ENCODE assay signal across 8 cellular contexts in the genomic region with DNA sequence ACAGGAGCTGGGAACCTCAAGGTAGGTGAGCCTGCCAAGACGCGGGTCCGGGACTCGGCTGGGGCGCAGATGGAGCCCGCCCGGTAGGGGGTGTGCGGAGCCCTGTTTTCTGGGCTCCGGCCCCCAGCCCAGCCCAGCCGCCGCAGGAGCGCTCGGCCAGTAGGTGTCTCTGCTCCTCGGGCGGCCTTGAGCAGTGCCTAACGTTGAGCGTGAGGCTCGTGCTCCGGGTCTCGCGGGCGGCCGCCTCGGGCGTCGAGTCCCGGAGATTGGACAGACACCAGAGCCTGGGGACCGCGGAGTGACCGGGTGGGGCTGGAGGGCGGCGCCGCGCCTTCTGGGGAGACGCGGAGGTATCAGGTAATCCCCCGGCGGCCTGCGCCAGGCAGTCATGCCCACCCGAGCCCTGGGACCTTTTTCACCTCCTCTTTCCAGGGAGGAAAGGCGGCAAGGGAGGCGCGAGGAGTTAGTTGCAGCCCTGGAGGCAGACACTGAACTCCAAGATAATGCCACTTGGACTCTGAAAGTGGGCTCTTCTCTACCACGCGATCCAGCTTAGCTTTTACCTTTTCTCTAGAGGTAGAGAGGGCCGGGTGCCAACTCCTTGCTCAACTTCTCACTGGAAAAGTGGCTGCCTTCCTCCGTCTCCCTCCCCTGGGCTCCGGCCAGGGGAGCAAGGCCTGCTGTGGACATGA. TPM values are rescaled to one million over a fixed set of nuclear protein-coding genes. Genes with fewer than 3 reads are reported as not detected.
DNase-seq lines count a peak whose midpoint lies in the region; ATAC-seq and TF ChIP-seq lines count a peak whose summit lies in the region.

No MANE protein-coding gene starts in this region.

- H3K27ac ChIP-seq in dorsolateral prefrontal cortex: no peak overlapping the region
- no peak overlapping the region for H3K27ac ChIP-seq in lung (ENCODE audit: low read depth in 1 of 2, low read length in 1 of 2)

- TF ChIP-seq CTCF in GM20000 (IDR thresholded peaks at IDR 0.05; ENCODE audit: extremely low read depth, missing control alignments) (peak; percentile 63), dorsolateral prefrontal cortex (IDR thresholded peaks at IDR 0.05 in 54 of 56, conservative IDR thresholded peaks at IDR 0.05 in 2 of 56; ENCODE audit: low read depth in 1 of 56, partially characterized antibody in 56 of 56) (peak in 54 of 56 donors; percentile 14 to 77 (median 54)), lung (IDR thresholded peaks at IDR 0.05; ENCODE audit: control extremely low read depth, extremely low read depth) (no peak)

- WGBS in lung, 2 donors: 4 to 5% methylated on average over 33 to 48 of the region's 48 CpGs

- intact Hi-C loops in dorsolateral prefrontal cortex (cut with DNase I): loop anchor here in 1 of 2 donors (10.0 kb wide), 1 partner anchor 148 kb away; no protein-coding TSS in a partner anchor

- H3K27me3 ChIP-seq in dorsolateral prefrontal cortex (peaks cover 0 to 50% (median 7%) of the 10 kb centered on the region in 45 donors), lung (ENCODE audit: control insufficient read depth, insufficient read depth) (no peaks in the 10 kb centered on the region)

- H3K4me3 ChIP-seq in dorsolateral prefrontal cortex (peak overlapping the region in 58 of 59 donors; percentile 9 to 69 (median 46)), lung (no peak overlapping the region)

- no peaks in the 10 kb centered on the region for H3K4me1 ChIP-seq in lung (ENCODE audit: control insufficient read depth in 2 of 2, insufficient read depth in 2 of 2, low read length in 2 of 2)

- no peaks in the 10 kb centered on the region for H3K36me3 ChIP-seq in lung (ENCODE audit: control insufficient read depth in 2 of 2, insufficient read depth in 2 of 2, low read length in 2 of 2)

- ATAC-seq in HG03575 (IDR thresholded peaks at IDR 0.05; ENCODE audit: extremely low read depth, insufficient number of reproducible peaks, low FRiP score, unreplicated experiment) (peak; percentile 67), lung (ENCODE audit: insufficient read depth, low FRiP score) (peak; percentile 91)

- no peaks in the 10 kb centered on the region for H3K9me3 ChIP-seq in lung (ENCODE audit: control insufficient read depth in 2 of 2, insufficient read depth in 1 of 2, low read length in 1 of 2)

- DNase-seq in DMS114 treated with DMSO at 0.1 percent for 48 hours (lab: John Stamatoyannopoulos, UW; ENCODE audit: unreplicated experiment): peak; percentile 36
- peak; percentile 74 for DNase-seq in GM20000 (ENCODE audit: low spot score)
- DNase-seq in activated CD4-positive, alpha-beta T cell treated with anti-CD3 and anti-CD28 coated beads for 24 hours (ENCODE audit: low read depth in 2 of 2): peak; percentile 30 to 44
- peak in 7 of 10 donors; percentile 21 to 69 (median 41) for DNase-seq in dorsolateral prefrontal cortex
- peak; percentile 64 for DNase-seq in lung (ENCODE audit: low spot score)
- DNase-seq in stimulated activated CD8-positive, alpha-beta memory T cell treated with anti-CD3 and anti-CD28 coated beads, Interleukin-15, amount 100 ng/mL, for 48 hours (ENCODE audit: low read depth in 2 of 2): peak; percentile 49 to 54
- no peak for DNase-seq in SIG-M5 (lab: John Stamatoyannopoulos, UW)

RNA-seq across cellular contexts. Expression of gene FGG, which starts 14.5 kb away (rescaled TPM):
- total RNA-seq in dorsolateral prefrontal cortex (under 1 TPM in 2 of 120 experiments, not detected in 118; 0.34 to 0.65 TPM), lung (100 to 1,000 TPM in 1 of 2 donors, under 1 TPM in 1; 0.91 to 172 TPM)
- polyA plus RNA-seq in lung: 10 to 100 TPM; 32.8 to 33.2 TPM

RNA-seq across cellular contexts. Expression of gene FGA, which starts 36.4 kb away (rescaled TPM):
- under 1 TPM in 3 of 120 experiments, not detected in 117; 0.24 to 0.30 (median 0.30) TPM for total RNA-seq in dorsolateral prefrontal cortex
- total RNA-seq in lung: 10 to 100 TPM in 1 of 2 donors, 1 to 10 TPM in 1; 1.4 to 56.1 TPM
- 10 to 100 TPM; 13.1 to 17.3 TPM for polyA plus RNA-seq in lung
